In genomic region chrX:41027388-41027787, GRCh38 we compare ENCODE assay signal across 9 cellular contexts. TPM values are rescaled to one million over a fixed set of nuclear protein-coding genes. Genes with fewer than 3 reads are reported as not detected.
DNase-seq lines count a peak whose midpoint lies in the region; ATAC-seq lines count a peak whose summit lies in the region.
"Had no signal": no experiment of that assay in that cellular context is flagged by ENCODE, and none has a peak within 500 bp of the region (broad histone marks: within the 10 kb centered on the region; RNA-seq: fewer than 3 reads in every experiment).

No MANE protein-coding gene starts in this region.

- intact Hi-C loops in activated CD4-positive, alpha-beta memory T cell treated with anti-CD3 and anti-CD28 coated beads for 36 hours (cut with micrococcal nuclease): no loop called here

- H3K4me3 Mint-ChIP-seq in activated CD4-positive, alpha-beta memory T cell treated with anti-CD3 and anti-CD28 coated beads for 36 hours: no peak overlapping the region

- no peaks in the 10 kb centered on the region for H3K4me1 Mint-ChIP-seq in activated CD4-positive, alpha-beta memory T cell treated with anti-CD3 and anti-CD28 coated beads for 36 hours (ENCODE audit: low read depth)

- DNase-seq in COLO829 (ENCODE audit: low spot score): peak; percentile 31
- peak; percentile 62 for DNase-seq in NCI-H2171 treated with DMSO at 0.1 percent for 48 hours (lab: John Stamatoyannopoulos, UW)
- DNase-seq in dedifferentiated amniotic fluid mesenchymal stem cell (ENCODE audit: extremely low spot score): peak; percentile 34
- DNase-seq in myocyte (ENCODE audit: low read depth): peak; percentile 69
- DNase-seq in NK-92 (lab: John Stamatoyannopoulos, UW; ENCODE audit: unreplicated experiment): no peak
- DNase-seq in AML-193 (lab: John Stamatoyannopoulos, UW): no peak
- DNase-seq in activated CD4-positive, alpha-beta memory T cell treated with anti-CD3 and anti-CD28 coated beads for 36 hours: no peak
- DNase-seq: stimulated activated CD4-positive, alpha-beta T cell treated with anti-CD3 and anti-CD28 coated beads, Interleukin-4, amount 100 ng/mL, for 4 hours had no signal

- no peak for ATAC-seq in GM21576 (IDR thresholded peaks at IDR 0.05; ENCODE audit: unreplicated experiment)

- CTCF ChIA-PET in activated CD4-positive, alpha-beta memory T cell treated with anti-CD3 and anti-CD28 coated beads for 36 hours (lab: Charles Lee): no interaction called here

- no peaks in the 10 kb centered on the region for H3K27me3 Mint-ChIP-seq in activated CD4-positive, alpha-beta memory T cell treated with anti-CD3 and anti-CD28 coated beads for 36 hours

- H3K27ac Mint-ChIP-seq in activated CD4-positive, alpha-beta memory T cell treated with anti-CD3 and anti-CD28 coated beads for 36 hours: no peak overlapping the region

- no peaks in the 10 kb centered on the region for H3K36me3 Mint-ChIP-seq in activated CD4-positive, alpha-beta memory T cell treated with anti-CD3 and anti-CD28 coated beads for 36 hours

- H3K9me3 Mint-ChIP-seq in activated CD4-positive, alpha-beta memory T cell treated with anti-CD3 and anti-CD28 coated beads for 36 hours: no peaks in the 10 kb centered on the region

- POLR2A ChIA-PET in activated CD4-positive, alpha-beta memory T cell treated with anti-CD3 and anti-CD28 coated beads for 36 hours (lab: Charles Lee): interaction anchor here (0.8 kb wide), 1 partner anchor 17 kb away, joined by 4 read pairs; no protein-coding TSS in a partner anchor

RNA-seq across cellular contexts. Expression of gene USP9X, which starts 57.9 kb away (rescaled TPM):
- total RNA-seq in myocyte: 106 and 114 TPM in 2 replicates
- 31.9 TPM for polyA plus RNA-seq in myocyte (2012)
- total RNA-seq in activated CD4-positive, alpha-beta memory T cell treated with anti-CD3 and anti-CD28 coated beads for 36 hours: 10 to 100 TPM; 55.8 to 57.5 TPM

Comparison
In these comparisons a context has a peak if more than half of its experiments do, and no peak if none do; other contexts are left out.
1. DNase-seq: peak in COLO829 (single experiment), NCI-H2171 treated with DMSO at 0.1 percent for 48 hours (single experiment), dedifferentiated amniotic fluid mesenchymal stem cell (single experiment) and myocyte (single experiment); none in NK-92 (single experiment), AML-193 (0 of 2) and activated CD4-positive, alpha-beta memory T cell treated with anti-CD3 and anti-CD28 coated beads for 36 hours (single experiment).